1 cellular context compared by ENCODE assay signal in the genomic region with DNA sequence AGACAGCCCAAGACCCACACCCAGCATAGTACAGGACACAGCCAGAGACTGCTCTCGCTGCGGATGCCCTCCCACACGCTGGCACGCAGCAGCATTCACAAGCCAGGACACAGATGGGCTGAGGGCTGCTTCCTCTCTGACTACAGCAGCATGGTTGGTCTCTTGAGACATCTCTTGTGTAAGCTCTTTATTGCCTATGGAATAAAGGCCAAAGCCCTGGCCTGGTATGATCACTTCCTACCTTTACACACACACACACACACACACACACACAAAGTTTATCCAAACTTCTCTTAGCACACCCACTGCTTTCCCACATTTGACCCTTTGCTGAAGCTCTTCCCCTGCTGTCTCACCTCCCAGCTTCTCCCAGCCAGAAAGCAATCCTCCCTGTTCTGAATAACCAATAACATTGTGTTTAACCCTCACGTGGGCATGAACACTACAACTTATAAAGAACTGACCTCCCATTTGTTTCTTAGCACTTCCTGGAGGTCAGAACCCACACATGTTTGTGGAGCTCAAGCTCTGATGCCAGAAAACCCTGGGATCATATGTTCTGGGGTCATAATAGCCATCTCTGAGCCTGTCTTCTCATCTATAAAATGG.
TF ChIP-seq lines count a peak whose summit lies in the region.

No MANE protein-coding gene starts in this region.

TF ChIP-seq in HEK293, 187 proteins besides CTCF, POLR2A, EP300 and RAD21 (continued from another document):
- TF ChIP-seq ZNF311 (tag by site-specific recombination; IDR thresholded peaks at IDR 0.05; ENCODE audit: borderline replicate concordance) (no peak), MEIS1 (CRISPR knock-in tag; IDR thresholded peaks at IDR 0.05; ENCODE audit: borderline replicate concordance) (no peak), ZNF274 (IDR thresholded peaks at IDR 0.05; ENCODE audit: low read length) (no peak), ZNF274 (tag by site-specific recombination; IDR thresholded peaks at IDR 0.05; ENCODE audit: borderline replicate concordance) (no peak), ZSCAN16 (tag by site-specific recombination; IDR thresholded peaks at IDR 0.05) (no peak), ZNF169 (tag by site-specific recombination; IDR thresholded peaks at IDR 0.05) (no peak), EGR2 (tag by site-specific recombination; IDR thresholded peaks at IDR 0.05; ENCODE audit: low read depth) (peak; percentile 98), ZNF2 (tag by site-specific recombination; IDR thresholded peaks at IDR 0.05) (peak; percentile 17; the same call in 1 of the 2 replicates), ZNF555 (tag by site-specific recombination; conservative IDR thresholded peaks at IDR 0.05) (no peak), ZNF391 (tag by site-specific recombination; IDR thresholded peaks at IDR 0.05; ENCODE audit: borderline replicate concordance, low read depth) (no peak), ZNF660 (tag by site-specific recombination; IDR thresholded peaks at IDR 0.05) (no peak), ZNF664 (tag by site-specific recombination; IDR thresholded peaks at IDR 0.05) (no peak), ZNF426 (tag by site-specific recombination; IDR thresholded peaks at IDR 0.05) (no peak), ZNF366 (tag by site-specific recombination; conservative IDR thresholded peaks at IDR 0.05) (no peak), ZNF76 (tag by site-specific recombination; IDR thresholded peaks at IDR 0.05; ENCODE audit: borderline replicate concordance, low read depth) (0 out of 2 replicates have a peak, but pooled peaks have one; percentile 12), HOXC10 (CRISPR knock-in tag; IDR thresholded peaks at IDR 0.05) (no peak), ZNF654 (tag by site-specific recombination; IDR thresholded peaks at IDR 0.05; ENCODE audit: low read depth) (no peak), ZNF600 (tag by site-specific recombination; IDR thresholded peaks at IDR 0.05) (peak; percentile 75), ZNF623 (tag by site-specific recombination; IDR thresholded peaks at IDR 0.05) (no peak), ZFP37 (tag by site-specific recombination; IDR thresholded peaks at IDR 0.05) (no peak), ZNF23 (tag by site-specific recombination; IDR thresholded peaks at IDR 0.05; ENCODE audit: borderline replicate concordance) (no peak), ZBTB48 (tag by site-specific recombination; IDR thresholded peaks at IDR 0.05) (no peak), ZNF132 (tag by site-specific recombination; IDR thresholded peaks at IDR 0.05; ENCODE audit: borderline replicate concordance) (no peak), GLIS2 (tag by site-specific recombination; IDR thresholded peaks at IDR 0.05) (peak; percentile 46), ZXDB (tag by site-specific recombination; IDR thresholded peaks at IDR 0.05) (0 out of 2 replicates have a peak, but pooled peaks have one; percentile 36), ZNF10 (tag by site-specific recombination; IDR thresholded peaks at IDR 0.05) (peak; percentile 22; the same call in 1 of the 2 replicates), OVOL3 (tag by site-specific recombination; IDR thresholded peaks at IDR 0.05) (no peak), HOXA7 (CRISPR knock-in tag; IDR thresholded peaks at IDR 0.05; ENCODE audit: borderline replicate concordance) (no peak), ZNF621 (tag by site-specific recombination; IDR thresholded peaks at IDR 0.05) (no peak), ZNF48 (tag by site-specific recombination; IDR thresholded peaks at IDR 0.05) (no peak), ZNF292 (tag by site-specific recombination; IDR thresholded peaks at IDR 0.05; ENCODE audit: borderline replicate concordance, low read depth) (no peak), ZNF114 (tag by site-specific recombination; IDR thresholded peaks at IDR 0.05) (no peak), ZNF324 (tag by site-specific recombination; IDR thresholded peaks at IDR 0.05) (no peak), ZNF221 (tag by site-specific recombination; IDR thresholded peaks at IDR 0.05; ENCODE audit: borderline replicate concordance) (no peak), ZNF510 (tag by site-specific recombination; IDR thresholded peaks at IDR 0.05; ENCODE audit: insufficient replicate concordance) (no peak), ZNF24 (tag by site-specific recombination; IDR thresholded peaks at IDR 0.05) (no peak), ZNF202 (tag by site-specific recombination; IDR thresholded peaks at IDR 0.05; ENCODE audit: borderline replicate concordance) (no peak), ZNF302 (tag by site-specific recombination; IDR thresholded peaks at IDR 0.05; ENCODE audit: low read depth) (no peak), ZEB2 (tag by site-specific recombination; IDR thresholded peaks at IDR 0.05) (no peak), KLF8 (tag by site-specific recombination; IDR thresholded peaks at IDR 0.05) (peak; percentile 62), ZNF140 (tag by site-specific recombination; IDR thresholded peaks at IDR 0.05) (no peak)
- TF ChIP-seq, protein P1, sequence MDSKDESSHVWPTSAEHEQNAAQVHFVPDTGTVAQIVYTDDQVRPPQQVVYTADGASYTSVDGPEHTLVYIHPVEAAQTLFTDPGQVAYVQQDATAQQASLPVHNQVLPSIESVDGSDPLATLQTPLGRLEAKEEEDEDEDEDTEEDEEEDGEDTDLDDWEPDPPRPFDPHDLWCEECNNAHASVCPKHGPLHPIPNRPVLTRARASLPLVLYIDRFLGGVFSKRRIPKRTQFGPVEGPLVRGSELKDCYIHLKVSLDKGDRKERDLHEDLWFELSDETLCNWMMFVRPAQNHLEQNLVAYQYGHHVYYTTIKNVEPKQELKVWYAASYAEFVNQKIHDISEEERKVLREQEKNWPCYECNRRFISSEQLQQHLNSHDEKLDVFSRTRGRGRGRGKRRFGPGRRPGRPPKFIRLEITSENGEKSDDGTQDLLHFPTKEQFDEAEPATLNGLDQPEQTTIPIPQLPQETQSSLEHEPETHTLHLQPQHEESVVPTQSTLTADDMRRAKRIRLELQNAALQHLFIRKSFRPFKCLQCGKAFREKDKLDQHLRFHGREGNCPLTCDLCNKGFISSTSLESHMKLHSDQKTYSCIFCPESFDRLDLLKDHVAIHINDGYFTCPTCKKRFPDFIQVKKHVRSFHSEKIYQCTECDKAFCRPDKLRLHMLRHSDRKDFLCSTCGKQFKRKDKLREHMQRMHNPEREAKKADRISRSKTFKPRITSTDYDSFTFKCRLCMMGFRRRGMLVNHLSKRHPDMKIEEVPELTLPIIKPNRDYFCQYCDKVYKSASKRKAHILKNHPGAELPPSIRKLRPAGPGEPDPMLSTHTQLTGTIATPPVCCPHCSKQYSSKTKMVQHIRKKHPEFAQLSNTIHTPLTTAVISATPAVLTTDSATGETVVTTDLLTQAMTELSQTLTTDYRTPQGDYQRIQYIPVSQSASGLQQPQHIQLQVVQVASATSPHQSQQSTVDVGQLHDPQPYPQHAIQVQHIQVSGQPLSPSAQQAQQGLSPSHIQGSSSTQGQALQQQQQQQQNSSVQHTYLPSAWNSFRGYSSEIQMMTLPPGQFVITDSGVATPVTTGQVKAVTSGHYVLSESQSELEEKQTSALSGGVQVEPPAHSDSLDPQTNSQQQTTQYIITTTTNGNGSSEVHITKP (tag by site-specific recombination; IDR thresholded peaks at IDR 0.05) = peak; percentile 34; the same call in 1 of the 2 replicates
- TF ChIP-seq, protein P2, sequence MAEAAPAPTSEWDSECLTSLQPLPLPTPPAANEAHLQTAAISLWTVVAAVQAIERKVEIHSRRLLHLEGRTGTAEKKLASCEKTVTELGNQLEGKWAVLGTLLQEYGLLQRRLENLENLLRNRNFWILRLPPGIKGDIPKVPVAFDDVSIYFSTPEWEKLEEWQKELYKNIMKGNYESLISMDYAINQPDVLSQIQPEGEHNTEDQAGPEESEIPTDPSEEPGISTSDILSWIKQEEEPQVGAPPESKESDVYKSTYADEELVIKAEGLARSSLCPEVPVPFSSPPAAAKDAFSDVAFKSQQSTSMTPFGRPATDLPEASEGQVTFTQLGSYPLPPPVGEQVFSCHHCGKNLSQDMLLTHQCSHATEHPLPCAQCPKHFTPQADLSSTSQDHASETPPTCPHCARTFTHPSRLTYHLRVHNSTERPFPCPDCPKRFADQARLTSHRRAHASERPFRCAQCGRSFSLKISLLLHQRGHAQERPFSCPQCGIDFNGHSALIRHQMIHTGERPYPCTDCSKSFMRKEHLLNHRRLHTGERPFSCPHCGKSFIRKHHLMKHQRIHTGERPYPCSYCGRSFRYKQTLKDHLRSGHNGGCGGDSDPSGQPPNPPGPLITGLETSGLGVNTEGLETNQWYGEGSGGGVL (tag by site-specific recombination; IDR thresholded peaks at IDR 0.05) = peak; percentile 30; the same call in 1 of the 2 replicates
- TF ChIP-seq, protein P3, sequence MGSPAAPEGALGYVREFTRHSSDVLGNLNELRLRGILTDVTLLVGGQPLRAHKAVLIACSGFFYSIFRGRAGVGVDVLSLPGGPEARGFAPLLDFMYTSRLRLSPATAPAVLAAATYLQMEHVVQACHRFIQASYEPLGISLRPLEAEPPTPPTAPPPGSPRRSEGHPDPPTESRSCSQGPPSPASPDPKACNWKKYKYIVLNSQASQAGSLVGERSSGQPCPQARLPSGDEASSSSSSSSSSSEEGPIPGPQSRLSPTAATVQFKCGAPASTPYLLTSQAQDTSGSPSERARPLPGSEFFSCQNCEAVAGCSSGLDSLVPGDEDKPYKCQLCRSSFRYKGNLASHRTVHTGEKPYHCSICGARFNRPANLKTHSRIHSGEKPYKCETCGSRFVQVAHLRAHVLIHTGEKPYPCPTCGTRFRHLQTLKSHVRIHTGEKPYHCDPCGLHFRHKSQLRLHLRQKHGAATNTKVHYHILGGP (tag by site-specific recombination; IDR thresholded peaks at IDR 0.05) = no peak
- TF ChIP-seq, protein P4, sequence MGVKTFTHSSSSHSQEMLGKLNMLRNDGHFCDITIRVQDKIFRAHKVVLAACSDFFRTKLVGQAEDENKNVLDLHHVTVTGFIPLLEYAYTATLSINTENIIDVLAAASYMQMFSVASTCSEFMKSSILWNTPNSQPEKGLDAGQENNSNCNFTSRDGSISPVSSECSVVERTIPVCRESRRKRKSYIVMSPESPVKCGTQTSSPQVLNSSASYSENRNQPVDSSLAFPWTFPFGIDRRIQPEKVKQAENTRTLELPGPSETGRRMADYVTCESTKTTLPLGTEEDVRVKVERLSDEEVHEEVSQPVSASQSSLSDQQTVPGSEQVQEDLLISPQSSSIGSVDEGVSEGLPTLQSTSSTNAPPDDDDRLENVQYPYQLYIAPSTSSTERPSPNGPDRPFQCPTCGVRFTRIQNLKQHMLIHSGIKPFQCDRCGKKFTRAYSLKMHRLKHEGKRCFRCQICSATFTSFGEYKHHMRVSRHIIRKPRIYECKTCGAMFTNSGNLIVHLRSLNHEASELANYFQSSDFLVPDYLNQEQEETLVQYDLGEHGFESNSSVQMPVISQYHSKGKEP (tag by site-specific recombination; IDR thresholded peaks at IDR 0.05) = no peak
- TF ChIP-seq, protein P5, sequence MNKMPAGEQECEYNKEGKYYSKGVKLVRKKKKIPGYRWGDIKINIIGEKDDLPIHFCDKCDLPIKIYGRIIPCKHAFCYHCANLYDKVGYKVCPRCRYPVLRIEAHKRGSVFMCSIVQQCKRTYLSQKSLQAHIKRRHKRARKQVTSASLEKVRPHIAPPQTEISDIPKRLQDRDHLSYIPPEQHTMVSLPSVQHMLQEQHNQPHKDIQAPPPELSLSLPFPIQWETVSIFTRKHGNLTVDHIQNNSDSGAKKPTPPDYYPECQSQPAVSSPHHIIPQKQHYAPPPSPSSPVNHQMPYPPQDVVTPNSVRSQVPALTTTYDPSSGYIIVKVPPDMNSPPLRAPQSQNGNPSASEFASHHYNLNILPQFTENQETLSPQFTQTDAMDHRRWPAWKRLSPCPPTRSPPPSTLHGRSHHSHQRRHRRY (tag by site-specific recombination; IDR thresholded peaks at IDR 0.05) = no peak
- TF ChIP-seq, protein P6, sequence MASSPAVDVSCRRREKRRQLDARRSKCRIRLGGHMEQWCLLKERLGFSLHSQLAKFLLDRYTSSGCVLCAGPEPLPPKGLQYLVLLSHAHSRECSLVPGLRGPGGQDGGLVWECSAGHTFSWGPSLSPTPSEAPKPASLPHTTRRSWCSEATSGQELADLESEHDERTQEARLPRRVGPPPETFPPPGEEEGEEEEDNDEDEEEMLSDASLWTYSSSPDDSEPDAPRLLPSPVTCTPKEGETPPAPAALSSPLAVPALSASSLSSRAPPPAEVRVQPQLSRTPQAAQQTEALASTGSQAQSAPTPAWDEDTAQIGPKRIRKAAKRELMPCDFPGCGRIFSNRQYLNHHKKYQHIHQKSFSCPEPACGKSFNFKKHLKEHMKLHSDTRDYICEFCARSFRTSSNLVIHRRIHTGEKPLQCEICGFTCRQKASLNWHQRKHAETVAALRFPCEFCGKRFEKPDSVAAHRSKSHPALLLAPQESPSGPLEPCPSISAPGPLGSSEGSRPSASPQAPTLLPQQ (tag by site-specific recombination; IDR thresholded peaks at IDR 0.05) = no peak
